Comparison of ENCODE assay signal across 8 cellular contexts in the genomic region with DNA sequence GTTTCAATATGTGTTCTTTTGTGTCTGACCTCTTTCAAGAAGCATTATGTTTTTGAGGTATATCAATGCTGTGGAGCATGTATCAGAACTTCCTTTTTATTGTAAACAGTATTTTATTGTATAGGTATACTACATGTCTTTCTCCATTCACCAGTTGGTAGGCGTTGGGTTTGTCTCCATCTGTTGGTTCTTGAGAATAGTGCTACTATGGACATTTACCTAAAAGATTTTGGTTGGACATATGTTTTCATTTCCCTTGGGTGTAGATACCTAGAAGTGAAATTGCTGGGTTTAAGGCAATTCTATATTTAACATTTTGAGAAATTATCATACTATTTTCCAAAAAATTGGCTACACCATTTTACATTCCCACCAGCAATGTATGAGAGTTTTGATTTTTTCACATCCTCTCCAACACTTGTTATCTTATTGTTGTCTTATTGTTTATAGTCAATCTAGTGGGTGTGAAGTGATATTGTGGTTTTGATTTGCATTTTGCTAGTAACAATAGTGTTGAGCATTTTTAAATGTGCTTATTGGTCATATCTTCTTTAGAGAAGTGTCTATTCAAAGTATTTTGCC.
DNase-seq lines count a peak whose midpoint lies in the region; ATAC-seq, FAIRE-seq and TF ChIP-seq lines count a peak whose summit lies in the region.

No MANE protein-coding gene starts in this region.

- no peak for ATAC-seq in GM18511 (IDR thresholded peaks at IDR 0.05; ENCODE audit: unreplicated experiment)

- in situ Hi-C loops in G401 (cut with HindIII; ENCODE audit: low sequenced_read_pairs) (no loop called here), astrocyte of the spinal cord (cut with HindIII; ENCODE audit: low sequenced_read_pairs) (no loop called here)

- no peak for FAIRE-seq in GM12891 (lab: Jason Lieb, UNC)

- no peak for TF ChIP-seq POLR2A in GM12891 (IDR thresholded peaks at IDR 0.05; ENCODE audit: low read depth, low read length)

- H3K27me3 Mint-ChIP-seq in activated T-cell treated with anti-CD3 and anti-CD28 coated beads, Interleukin-2, amount 50 U/mL, for 24 hours: no peaks in the 10 kb centered on the region

- DNase-seq in G401 (ENCODE audit: low spot score) (peak; percentile 5), M059J (ENCODE audit: low read depth) (peak; percentile 27), astrocyte of the spinal cord (ENCODE audit: low read depth, low spot score) (peak; percentile 58), myocyte (ENCODE audit: low read depth) (peak; percentile 42), GM12891 (ENCODE audit: insufficient read length, low spot score) (no peak), activated gamma-delta T cell treated with Interleukin-2 at 50 U/mL for 16 hours (no peak)
- no peak for DNase-seq in activated T-cell treated with anti-CD3 and anti-CD28 coated beads, Interleukin-2, amount 50 U/mL, for 24 hours

- no peaks in the 10 kb centered on the region for H3K9me3 Mint-ChIP-seq in activated T-cell treated with anti-CD3 and anti-CD28 coated beads, Interleukin-2, amount 50 U/mL, for 24 hours

- H3K4me3 ChIP-seq in astrocyte of the spinal cord (ENCODE audit: low read depth, low read length): no peak overlapping the region

- H3K4me1 Mint-ChIP-seq in activated T-cell treated with anti-CD3 and anti-CD28 coated beads, Interleukin-2, amount 50 U/mL, for 24 hours (ENCODE audit: low read depth): no peaks in the 10 kb centered on the region

- H3K27ac Mint-ChIP-seq in activated T-cell treated with anti-CD3 and anti-CD28 coated beads, Interleukin-2, amount 50 U/mL, for 24 hours: no peak overlapping the region

- no peak overlapping the region for H3K4me3 Mint-ChIP-seq in activated T-cell treated with anti-CD3 and anti-CD28 coated beads, Interleukin-2, amount 50 U/mL, for 24 hours

- TF ChIP-seq CTCF in astrocyte of the spinal cord (IDR thresholded peaks at IDR 0.05; ENCODE audit: low read depth, low read length): peak; percentile 69

- no peaks in the 10 kb centered on the region for H3K36me3 Mint-ChIP-seq in activated T-cell treated with anti-CD3 and anti-CD28 coated beads, Interleukin-2, amount 50 U/mL, for 24 hours (ENCODE audit: low read depth)

TF ChIP-seq in GM12891, 5 proteins besides CTCF, POLR2A, EP300 and RAD21:
- TF ChIP-seq POLR2AphosphoS5 (IDR thresholded peaks at IDR 0.05; ENCODE audit: low read depth, low read length) (no peak), TAF1 (IDR thresholded peaks at IDR 0.05; ENCODE audit: low read depth, low read length) (no peak), PAX5 (IDR thresholded peaks at IDR 0.05; ENCODE audit: insufficient read depth, low read length, severe bottlenecking) (no peak), POU2F2 (IDR thresholded peaks at IDR 0.05; ENCODE audit: low read depth, low read length) (no peak), SPI1 (IDR thresholded peaks at IDR 0.05; ENCODE audit: low read depth, low read length) (no peak)

Comparison
In these comparisons a context has a peak if more than half of its experiments do, and no peak if none do; other contexts are left out.
1. DNase-seq: peak in G401 (single experiment), M059J (single experiment), astrocyte of the spinal cord (single experiment) and myocyte (single experiment); none in GM12891 (single experiment), activated T-cell treated with anti-CD3 and anti-CD28 coated beads, Interleukin-2, amount 50 U/mL, for 24 hours (single experiment) and activated gamma-delta T cell treated with Interleukin-2 at 50 U/mL for 16 hours (single experiment).